Comparison of ENCODE assay signal across 8 cellular contexts in the genomic region with DNA sequence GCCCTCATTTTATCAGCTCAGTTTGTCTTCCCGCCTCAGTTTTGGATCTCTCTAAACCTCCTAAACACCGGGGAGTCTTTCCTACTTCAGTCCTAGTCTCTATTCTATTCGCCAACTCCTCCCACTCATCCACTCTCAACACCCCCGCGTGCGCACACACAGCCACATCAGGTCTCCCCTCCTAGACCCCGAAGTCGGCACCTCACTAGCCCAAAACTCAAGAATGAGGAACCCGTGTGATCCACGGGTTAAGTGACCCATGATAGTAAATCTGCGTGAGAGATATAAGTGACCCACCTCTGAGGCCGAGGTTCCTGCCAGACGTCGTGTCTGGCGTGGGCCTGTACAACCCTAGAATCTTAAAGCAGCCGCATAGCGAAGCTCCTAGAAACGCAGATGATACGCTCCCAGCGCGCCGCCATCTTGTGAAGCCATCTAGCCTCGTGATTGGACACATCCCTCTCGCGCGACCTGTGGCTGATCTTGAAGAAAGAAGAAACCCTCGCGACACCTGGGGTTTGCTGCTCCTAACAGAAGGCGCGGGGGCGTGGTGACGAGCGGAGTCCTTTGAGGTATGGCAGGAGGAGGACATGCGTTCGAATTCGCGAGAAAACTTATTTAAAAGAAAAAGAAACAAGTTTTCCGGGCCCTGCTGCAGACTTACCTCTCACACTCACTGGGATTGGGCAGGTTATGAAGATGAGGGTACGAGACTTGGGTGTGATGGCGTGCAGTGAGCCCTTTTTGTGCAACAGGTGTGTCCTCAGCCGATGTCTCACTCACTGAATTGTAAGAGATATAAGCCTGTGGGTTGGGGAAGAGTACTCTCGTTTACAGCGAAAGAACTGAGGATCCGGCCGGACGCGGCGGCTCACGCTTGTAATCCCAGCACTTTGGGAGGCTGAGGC. TPM values are rescaled to one million over a fixed set of nuclear protein-coding genes. Genes with fewer than 3 reads are reported as not detected.
DNase-seq lines count a peak whose midpoint lies in the region; ATAC-seq and TF ChIP-seq lines count a peak whose summit lies in the region.

A gene with protein sequence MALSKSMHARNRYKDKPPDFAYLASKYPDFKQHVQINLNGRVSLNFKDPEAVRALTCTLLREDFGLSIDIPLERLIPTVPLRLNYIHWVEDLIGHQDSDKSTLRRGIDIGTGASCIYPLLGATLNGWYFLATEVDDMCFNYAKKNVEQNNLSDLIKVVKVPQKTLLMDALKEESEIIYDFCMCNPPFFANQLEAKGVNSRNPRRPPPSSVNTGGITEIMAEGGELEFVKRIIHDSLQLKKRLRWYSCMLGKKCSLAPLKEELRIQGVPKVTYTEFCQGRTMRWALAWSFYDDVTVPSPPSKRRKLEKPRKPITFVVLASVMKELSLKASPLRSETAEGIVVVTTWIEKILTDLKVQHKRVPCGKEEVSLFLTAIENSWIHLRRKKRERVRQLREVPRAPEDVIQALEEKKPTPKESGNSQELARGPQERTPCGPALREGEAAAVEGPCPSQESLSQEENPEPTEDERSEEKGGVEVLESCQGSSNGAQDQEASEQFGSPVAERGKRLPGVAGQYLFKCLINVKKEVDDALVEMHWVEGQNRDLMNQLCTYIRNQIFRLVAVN (minus strand): TSS at position 427 of the 908 bp plus-strand sequence. CDS start 9,557 bp downstream, outside the sequence.

- H3K36me3 ChIP-seq in HAP-1 (replicated peaks) (no peaks in the 10 kb centered on the region), MG63 (no peaks in the 10 kb centered on the region)

- peak; percentile 99 for ATAC-seq in stimulated activated naive CD8-positive, alpha-beta T cell treated with anti-CD3 and anti-CD28 coated beads, Interleukin-15, amount 100 ng/mL, for 72 hours

- TF ChIP-seq CTCF in nephron progenitor cell (IDR thresholded peaks at IDR 0.05), result no peak

- H3K9me3 ChIP-seq in HAP-1 (no peaks in the 10 kb centered on the region), MG63 (no peaks in the 10 kb centered on the region)

- H3K4me3 ChIP-seq in HAP-1 (peak within 1 kb of the TSS; percentile 53), MG63 (peak within 1 kb of the TSS; percentile 89)

- H3K9me3 Mint-ChIP-seq in nephron progenitor cell, result peaks cover 18% of the 10 kb centered on the region
- H3K9me3 Mint-ChIP-seq in stimulated activated naive CD8-positive, alpha-beta T cell treated with anti-CD3 and anti-CD28 coated beads, Interleukin-15, amount 100 ng/mL, for 72 hours, result no peaks in the 10 kb centered on the region

- peaks cover 3% of the 10 kb centered on the region for H3K27me3 Mint-ChIP-seq in nephron progenitor cell (ENCODE audit: low read depth, poor library complexity)
- H3K27me3 Mint-ChIP-seq in stimulated activated naive CD8-positive, alpha-beta T cell treated with anti-CD3 and anti-CD28 coated beads, Interleukin-15, amount 100 ng/mL, for 72 hours, result no peaks in the 10 kb centered on the region

- in situ Hi-C loops in G401 (cut with HindIII; ENCODE audit: low sequenced_read_pairs), result no loop called here
- in situ Hi-C loops in HAP-1 (cut with MboI; ENCODE audit: low sequenced_read_pairs), result no loop called here

- no peak within 1 kb of the TSS for H3K27ac Mint-ChIP-seq in nephron progenitor cell
- peak within 1 kb of the TSS in 1 of 2 donors; percentile 39 for H3K27ac Mint-ChIP-seq in stimulated activated naive CD8-positive, alpha-beta T cell treated with anti-CD3 and anti-CD28 coated beads, Interleukin-15, amount 100 ng/mL, for 72 hours

- no peak within 1 kb of the TSS for H3K4me3 Mint-ChIP-seq in nephron progenitor cell
- H3K4me3 Mint-ChIP-seq in stimulated activated naive CD8-positive, alpha-beta T cell treated with anti-CD3 and anti-CD28 coated beads, Interleukin-15, amount 100 ng/mL, for 72 hours, result peak within 1 kb of the TSS in 1 of 2 donors; percentile 32

- DNase-seq in G401 (ENCODE audit: low spot score) (peak; percentile 98), HAP-1 (ENCODE audit: low spot score in 2 of 2) (peak; percentile 97 to 100), MG63 (peak; percentile 95), SHP77 (lab: John Stamatoyannopoulos, UW) (peak; percentile 100), fibroblast of the conjunctiva (ENCODE audit: low read depth) (peak; percentile 98), nephron progenitor cell (peak; percentile 94)
- DNase-seq in activated T-helper 9 cell treated with anti-CD3 and anti-CD28 coated beads, Interleukin-2, amount 50 U/mL, for 16 hours (ENCODE audit: low read depth), result peak; percentile 95
- DNase-seq in stimulated activated naive CD8-positive, alpha-beta T cell treated with anti-CD3 and anti-CD28 coated beads, Interleukin-15, amount 100 ng/mL, for 72 hours, result peak; percentile 94 to 97

- peaks cover 24% of the 10 kb centered on the region for H3K36me3 Mint-ChIP-seq in nephron progenitor cell (ENCODE audit: low read depth)

- peaks cover 9% of the 10 kb centered on the region for H3K4me1 Mint-ChIP-seq in nephron progenitor cell
- H3K4me1 Mint-ChIP-seq in stimulated activated naive CD8-positive, alpha-beta T cell treated with anti-CD3 and anti-CD28 coated beads, Interleukin-15, amount 100 ng/mL, for 72 hours, result peaks cover 11% of the 10 kb centered on the region

- H3K27me3 ChIP-seq in HAP-1 (ENCODE audit: low read depth) (no peaks in the 10 kb centered on the region), MG63 (no peaks in the 10 kb centered on the region)

- H3K4me1 ChIP-seq in HAP-1, result peaks cover 9% of the 10 kb centered on the region

RNA-seq across cellular contexts. Expression of the gene that starts here (rescaled TPM):
- 29.2 and 58.3 TPM in 2 replicates for total RNA-seq in G401 (2014; rRNA removed; shearing (Covaris generic))
- total RNA-seq in MG63 (2014; rRNA removed; shearing (Covaris generic); ENCODE audit: low replicate concordance), result 21.3 and 47.7 TPM in 2 replicates

Comparison
In these comparisons a context has a peak if more than half of its experiments do, and no peak if none do; other contexts are left out.
1. Peak in every context shown above with its lines: DNase-seq, ATAC-seq and H3K4me3 ChIP-seq.